In genomic region chr10:71850745-71851629, GRCh38 we compare ENCODE assay signal across 8 cellular contexts. TPM values are rescaled to one million over a fixed set of nuclear protein-coding genes. Genes with fewer than 3 reads are reported as not detected.
DNase-seq lines count a peak whose midpoint lies in the region; ATAC-seq, FAIRE-seq and TF ChIP-seq lines count a peak whose summit lies in the region.

Gene PSAP, minus strand, starts transcription at chr10:71851251. Its CDS starts 30 bp downstream, at chr10:71851221.

- H3K79me2 ChIP-seq in HepG2 (ENCODE audit: insufficient read depth, low read length) = peaks cover 47% of the 10 kb centered on the region

- no peaks in the 10 kb centered on the region for H3K9me3 ChIP-seq in HepG2 (ENCODE audit: low read length)

- peaks cover 3% of the 10 kb centered on the region in 2 experiments; a peak in 2 of 5 replicates for H3K27me3 ChIP-seq in HepG2 (ENCODE audit: control insufficient read depth in 1 of 2, insufficient read depth in 2 of 2, low read length in 2 of 2)

- TF ChIP-seq CTCF in HepG2 (CRISPR knock-in tag; IDR thresholded peaks at IDR 0.05) = no peak

- H3K4me1 Mint-ChIP-seq in activated CD4-positive, alpha-beta memory T cell treated with anti-CD3 and anti-CD28 coated beads for 36 hours (ENCODE audit: low read depth) = peaks cover 40% of the 10 kb centered on the region

- H3K4me3 ChIP-seq in HepG2 (replicated peaks in 1 of 3; ENCODE audit: insufficient read depth in 1 of 3, low read depth in 2 of 3, low read length in 3 of 3) = peak within 1 kb of the TSS; percentile 74 to 84 (median 81)

- intact Hi-C loops in activated CD4-positive, alpha-beta memory T cell treated with anti-CD3 and anti-CD28 coated beads for 36 hours (cut with micrococcal nuclease) = loop anchor here (1.0 to 5.0 kb wide), 5 partner anchors 38 to 237 kb away; partner anchors contain the start of genes SPOCK2 and VSIR
- intact Hi-C loops in HepG2 (cut with micrococcal nuclease; ENCODE audit: unreplicated experiment) = no loop called here

- DNase-seq in CD1c-positive myeloid dendritic cell (ENCODE audit: extremely low spot score) (peak; percentile 100), NCI-H82 treated with DMSO at 0.1 percent for 48 hours (lab: John Stamatoyannopoulos, UW; ENCODE audit: unreplicated experiment) (peak; percentile 93), dermis microvascular lymphatic vessel endothelial cell (ENCODE audit: low read depth in 2 of 2) (peak; percentile 91 to 97), HepG2 (ENCODE audit: low spot score) (peak; percentile 95)
- DNase-seq in activated CD4-positive, alpha-beta memory T cell treated with anti-CD3 and anti-CD28 coated beads for 36 hours = peak; percentile 99
- peak; percentile 99 for DNase-seq in stimulated activated CD4-positive, alpha-beta T cell treated with anti-CD3 and anti-CD28 coated beads, Interleukin-4, amount 100 ng/mL, for 1 hour

- peak within 1 kb of the TSS; percentile 72 for H3K9ac ChIP-seq in HepG2 (ENCODE audit: insufficient read depth, low read depth, low read length)

- BruUV-seq in HepG2 (replicated peaks; lab: Mats Ljungman, UMichigan) = no TSS peak

- no peaks in the 10 kb centered on the region for H3K36me3 Mint-ChIP-seq in activated CD4-positive, alpha-beta memory T cell treated with anti-CD3 and anti-CD28 coated beads for 36 hours

- 5% methylated on average over 37 of the region's 56 CpGs for WGBS in HepG2 (ENCODE audit: low lambda C conversion rate)

- peak within 1 kb of the TSS; percentile 77 for H3K4me2 ChIP-seq in HepG2 (ENCODE audit: low read depth, low read length)

- in situ Hi-C loops in HepG2 (cut with HindIII; ENCODE audit: extremely low pct_ligation_motif_present, low pct_unique_long_range_greater_than_20kb) = no loop called here

- no peaks in the 10 kb centered on the region for H3K36me3 ChIP-seq in HepG2 (replicated peaks in 1 of 2; ENCODE audit: control insufficient read depth in 1 of 2, insufficient read depth in 2 of 2, low read length in 2 of 2)

- peak; percentile 98 to 99 for TF ChIP-seq POLR2A in HepG2 (IDR thresholded peaks at IDR 0.05; ENCODE audit: insufficient read depth in 1 of 2, low read depth in 2 of 2, low read length in 2 of 2)

- peak within 1 kb of the TSS; percentile 76 for H3K27ac Mint-ChIP-seq in activated CD4-positive, alpha-beta memory T cell treated with anti-CD3 and anti-CD28 coated beads for 36 hours

- POLR2A ChIA-PET in activated CD4-positive, alpha-beta memory T cell treated with anti-CD3 and anti-CD28 coated beads for 36 hours (lab: Charles Lee) = interaction anchor here (1.0 to 1.1 kb wide), 2 partner anchors 78 to 480 kb away, joined by 3 read pairs; no protein-coding TSS in a partner anchor
- POLR2A ChIA-PET in HepG2 (lab: Yijun Ruan, JAX) = interaction anchor here (0.6 to 2.4 kb wide), 26 partner anchors 9 to 531 kb away, joined by 3 to 74 read pairs (median 4); partner anchors contain the start of genes ANAPC16 and ASCC1

- ATAC-seq in GM19438 (IDR thresholded peaks at IDR 0.05; ENCODE audit: low read depth, unreplicated experiment) = peak; percentile 92
- ATAC-seq in HG03575 (IDR thresholded peaks at IDR 0.05; ENCODE audit: extremely low read depth, insufficient number of reproducible peaks, low FRiP score, unreplicated experiment) = peak; percentile 43
- peak; percentile 94 for ATAC-seq in HepG2

- FAIRE-seq in HepG2 (lab: Jason Lieb, UNC) = peak; percentile 92

- H3K4me1 ChIP-seq in HepG2 (ENCODE audit: insufficient read depth, low read length) = peaks cover 52% of the 10 kb centered on the region

- peak within 1 kb of the TSS; percentile 76 for H3K27ac ChIP-seq in HepG2 (ENCODE audit: extremely low read length, insufficient read depth, low read length)

- CTCF ChIA-PET in activated CD4-positive, alpha-beta memory T cell treated with anti-CD3 and anti-CD28 coated beads for 36 hours (lab: Charles Lee) = interaction anchor here (0.6 to 2.1 kb wide), 8 partner anchors 14 to 531 kb away, joined by 3 to 8 read pairs (median 4); no protein-coding TSS in a partner anchor
- CTCF ChIA-PET in HepG2 (lab: Yijun Ruan, JAX; ENCODE audit: low intra/inter-chr PET ratio, low total read pairs) = no interaction called here

- H3K9me3 Mint-ChIP-seq in activated CD4-positive, alpha-beta memory T cell treated with anti-CD3 and anti-CD28 coated beads for 36 hours = no peaks in the 10 kb centered on the region

- peak; percentile 58; the same call in 1 of the 2 replicates for TF ChIP-seq RAD21 in HepG2 (CRISPR knock-in tag; IDR thresholded peaks at IDR 0.05)

- TF ChIP-seq EP300 in HepG2 (IDR thresholded peaks at IDR 0.05; ENCODE audit: low read depth in 2 of 2, low read length in 2 of 2) (no peak), HepG2 (CRISPR knock-in tag; IDR thresholded peaks at IDR 0.05; ENCODE audit: borderline replicate concordance) (0 out of 2 replicates have a peak, but pooled peaks have one; percentile 19)

- H3K4me3 Mint-ChIP-seq in activated CD4-positive, alpha-beta memory T cell treated with anti-CD3 and anti-CD28 coated beads for 36 hours = peak within 1 kb of the TSS; percentile 82

- peaks cover 26% of the 10 kb centered on the region for H4K20me1 ChIP-seq in HepG2 (ENCODE audit: insufficient read depth, low read length)

- no peaks in the 10 kb centered on the region for H3K27me3 Mint-ChIP-seq in activated CD4-positive, alpha-beta memory T cell treated with anti-CD3 and anti-CD28 coated beads for 36 hours

- H2AFZ ChIP-seq in HepG2 (ENCODE audit: low read length) = no peak within 1 kb of the TSS

TF ChIP-seq in HepG2, 621 proteins besides CTCF, POLR2A, EP300 and RAD21 (continues in another document):
- no peak for TF ChIP-seq ZNF496 (CRISPR knock-in tag; IDR thresholded peaks at IDR 0.05; ENCODE audit: insufficient replicate concordance)
- TF ChIP-seq E2F1 (CRISPR knock-in tag; IDR thresholded peaks at IDR 0.05) = peak; percentile 43; the same call in 1 of the 2 replicates
- TF ChIP-seq KLF16 (CRISPR knock-in tag; IDR thresholded peaks at IDR 0.05) = peak in 1 of 2 experiments; percentile 72; a peak in 1 of 4 replicates
- TF ChIP-seq ZNF891 (CRISPR knock-in tag; IDR thresholded peaks at IDR 0.05) = peak; percentile 97
- no peak for TF ChIP-seq ZFP62 (CRISPR knock-in tag; IDR thresholded peaks at IDR 0.05)
- no peak for TF ChIP-seq CC2D1A (CRISPR knock-in tag; IDR thresholded peaks at IDR 0.05)
- TF ChIP-seq ZUFSP (CRISPR knock-in tag; IDR thresholded peaks at IDR 0.05; ENCODE audit: borderline replicate concordance) = no peak
- TF ChIP-seq SAFB2 (CRISPR knock-in tag; IDR thresholded peaks at IDR 0.05; ENCODE audit: borderline replicate concordance, low read depth) = peak; percentile 73; the same call in 1 of the 2 replicates
- no peak for TF ChIP-seq ZNF75D (CRISPR knock-in tag; IDR thresholded peaks at IDR 0.05; ENCODE audit: borderline replicate concordance)
- peak; percentile 33; the same call in 1 of the 2 replicates for TF ChIP-seq SOX5 (CRISPR knock-in tag; IDR thresholded peaks at IDR 0.05; ENCODE audit: borderline replicate concordance)

RNA-seq across cellular contexts. Expression of gene PSAP, which starts in this region (rescaled TPM):
- total RNA-seq in activated CD4-positive, alpha-beta memory T cell treated with anti-CD3 and anti-CD28 coated beads for 36 hours = 100 to 1,000 TPM; 137 to 144 TPM
- 416 and 874 TPM in 2 replicates for total RNA-seq in dermis microvascular lymphatic vessel endothelial cell
- 148 and 323 TPM in 2 replicates for total RNA-seq in HepG2 (2016; rRNA removed; fragmentation: Illumina TruSeq; extraction: Trizol)
- total RNA-seq in HepG2 (2016; cell fraction: cytosol; rRNA removed; fragmentation: Illumina TruSeq; extraction: Trizol; ENCODE audit: low read depth) = 16.4 and 17.5 TPM in 2 replicates
- 130 and 339 TPM in 2 replicates for total RNA-seq in HepG2 (2016; cell fraction: insoluble cytoplasmic fraction; rRNA removed; fragmentation: Illumina TruSeq; extraction: Trizol)
- 41.6 and 42.4 TPM in 2 replicates for total RNA-seq in HepG2 (2016; cell fraction: membrane; rRNA removed; fragmentation: Illumina TruSeq; extraction: Trizol)
- total RNA-seq in HepG2 (2016; cell fraction: nucleus; rRNA removed; fragmentation: Illumina TruSeq; extraction: Trizol) = 278 and 332 TPM in 2 replicates
- 643 and 779 TPM in 2 replicates for polyA plus RNA-seq in HepG2 (2011; rRNA removed)
- polyA plus RNA-seq in HepG2 (2011; cell fraction: cytosol; rRNA removed) = 776 and 886 TPM in 2 replicates
- 356 and 433 TPM in 2 replicates for polyA plus RNA-seq in HepG2 (2011; cell fraction: nucleus; rRNA removed)
- 412 and 503 TPM in 2 replicates for polyA plus RNA-seq in HepG2 (2012)
- polyA plus RNA-seq in HepG2 (2016; cell fraction: cytosol; fragmentation: Illumina TruSeq; extraction: Trizol; ENCODE audit: low read depth) = 14.6 and 15.4 TPM in 2 replicates
- 111 and 126 TPM in 2 replicates for polyA plus RNA-seq in HepG2 (2016; cell fraction: insoluble cytoplasmic fraction; fragmentation: Illumina TruSeq; extraction: Trizol; ENCODE audit: low read depth)
- 26.4 and 27.8 TPM in 2 replicates for polyA plus RNA-seq in HepG2 (2016; cell fraction: membrane; fragmentation: Illumina TruSeq; extraction: Trizol; ENCODE audit: low read depth)
- 383 and 387 TPM in 2 replicates for polyA plus RNA-seq in HepG2 (2016; cell fraction: nucleus; fragmentation: Illumina TruSeq; extraction: Trizol; ENCODE audit: insufficient read depth, low read depth)
- 387 and 527 TPM in 2 replicates for polyA minus RNA-seq in HepG2 (2011; rRNA and poly(A)+ RNA removed; ENCODE audit: low replicate concordance)
- polyA minus RNA-seq in HepG2 (2011; cell fraction: cytosol; rRNA and poly(A)+ RNA removed) = 256 and 356 TPM in 2 replicates
- polyA minus RNA-seq in HepG2 (2011; cell fraction: nucleus; rRNA and poly(A)+ RNA removed) = 143 and 184 TPM in 2 replicates

Comparison
In these comparisons a context has a peak if more than half of its experiments do, and no peak if none do; other contexts are left out.
1. Peak in every context shown above with its lines: DNase-seq, ATAC-seq, H3K4me3 ChIP-seq and H3K27ac ChIP-seq.
2. ATAC-seq: peak in every context shown above with its lines; median percentile 94 in HepG2; 92 in GM19438; 43 in HG03575.